8 cellular contexts compared by ENCODE assay signal in the genomic region with DNA sequence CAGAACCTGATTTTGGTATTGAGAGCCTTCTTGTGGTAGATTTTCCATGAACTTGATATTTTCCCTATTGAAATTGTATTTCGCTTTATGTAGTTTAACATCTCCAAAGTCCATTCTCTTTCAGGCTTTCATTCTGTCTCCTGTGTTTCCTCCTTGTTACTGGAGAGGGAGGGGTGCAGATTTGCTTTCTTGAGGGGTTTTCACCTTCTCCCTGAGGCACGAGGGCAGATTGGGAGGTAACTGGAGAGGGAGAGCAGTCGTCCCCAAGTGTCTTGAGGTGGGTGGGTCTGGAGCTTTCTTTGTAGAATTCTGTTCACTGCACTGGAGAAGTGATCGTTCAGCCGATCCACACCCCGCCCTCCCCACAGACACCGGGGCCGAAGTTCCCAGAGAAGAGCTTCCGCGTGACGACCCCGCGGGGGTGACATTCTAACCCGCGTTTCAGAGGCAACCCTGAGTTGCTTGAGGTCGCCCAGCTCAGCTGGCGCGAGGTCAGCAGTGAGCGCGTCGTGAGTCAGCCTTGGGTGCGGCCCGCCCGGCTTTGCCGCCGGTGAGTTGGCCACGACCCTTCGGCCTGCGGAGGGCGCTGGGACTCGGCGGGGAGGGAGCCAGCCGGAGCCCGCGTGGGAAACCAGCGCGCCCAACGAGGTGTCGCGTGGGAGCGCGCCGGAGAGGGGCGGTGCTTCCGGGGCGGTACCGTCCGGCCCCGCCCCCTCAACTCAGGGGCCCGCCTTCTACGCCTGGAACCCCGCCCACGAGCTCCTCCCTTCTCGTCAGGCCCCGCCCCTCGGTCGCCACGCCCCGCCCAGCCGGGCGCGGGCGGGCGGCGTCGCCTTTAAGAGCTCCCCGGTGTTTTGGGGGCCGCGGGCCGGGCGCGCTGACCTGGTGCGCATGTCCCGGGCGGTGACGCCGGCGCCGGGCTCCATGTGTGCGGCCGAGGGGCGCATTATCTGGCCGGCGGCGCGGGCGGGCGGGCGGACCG. TPM values are rescaled to one million over a fixed set of nuclear protein-coding genes. Genes with fewer than 3 reads are reported as not detected.
A peak's percentile ranks its signal among the peaks of the same experiment; 100 is the strongest.
DNase-seq lines count a peak whose midpoint lies in the region; ATAC-seq and TF ChIP-seq lines count a peak whose summit lies in the region.

GATAD2A (plus strand) TSS at position 797 of the 982 bp plus-strand sequence. CDS start 59,671 bp downstream, outside the sequence.

- H3K4me3 ChIP-seq in SJSA1 (peak within 1 kb of the TSS; percentile 73), neuronal stem cell (ENCODE audit: low read length in 2 of 2) (peak within 1 kb of the TSS; percentile 55 to 87), subcutaneous abdominal adipose tissue (ENCODE audit: low read depth in 1 of 5, low read length in 5 of 5) (peak within 1 kb of the TSS; percentile 76 to 86 (median 80))

- H3K36me3 ChIP-seq in ES-I3 (ENCODE audit: insufficient read depth, low read length): no peaks in the 10 kb centered on the region; the same call in 1 of the 2 replicates
- 0 out of 2 replicates have a peak, but pooled peaks cover 3% of the 10 kb centered on the region for H3K36me3 ChIP-seq in SJSA1
- H3K36me3 ChIP-seq in neuronal stem cell (replicated peaks in 1 of 2; ENCODE audit: control insufficient read depth in 2 of 2, insufficient read depth in 2 of 2, low read length in 2 of 2): peaks cover 0 to 16% of the 10 kb centered on the region in 2 donors
- H3K36me3 ChIP-seq in subcutaneous abdominal adipose tissue (ENCODE audit: control insufficient read depth in 5 of 5, insufficient read depth in 5 of 5, low read length in 5 of 5): no peaks in the 10 kb centered on the region

- no peak within 1 kb of the TSS for H2BK15ac ChIP-seq in neuronal stem cell (ENCODE audit: low read length)

- no peaks in the 10 kb centered on the region for H3K27me3 ChIP-seq in SJSA1 (replicated peaks)
- H3K27me3 ChIP-seq in foreskin keratinocyte: no peaks in the 10 kb centered on the region
- no peaks in the 10 kb centered on the region for H3K27me3 ChIP-seq in neuronal stem cell (ENCODE audit: control insufficient read depth in 3 of 3, insufficient read depth in 3 of 3, low read depth in 1 of 3, low read length in 3 of 3)
- peaks cover 0 to 4% (median 0%) of the 10 kb centered on the region in 5 donors for H3K27me3 ChIP-seq in subcutaneous abdominal adipose tissue (ENCODE audit: control insufficient read depth in 5 of 5, insufficient read depth in 4 of 5, low read length in 5 of 5)

- no peak within 1 kb of the TSS for H4K8ac ChIP-seq in neuronal stem cell (ENCODE audit: low read depth, low read length)

- peak within 1 kb of the TSS; percentile 68 for H2BK5ac ChIP-seq in neuronal stem cell (ENCODE audit: low read length)

- peak within 1 kb of the TSS; percentile 70 for H2AK5ac ChIP-seq in neuronal stem cell (ENCODE audit: low read depth, low read length)

- H4K91ac ChIP-seq in neuronal stem cell (ENCODE audit: low read depth, low read length, poor library complexity): no peak within 1 kb of the TSS

- H3K27ac ChIP-seq in SJSA1 (peak within 1 kb of the TSS; percentile 67), foreskin keratinocyte (peak within 1 kb of the TSS; percentile 61), neuronal stem cell (replicated peaks; ENCODE audit: low read length) (peak within 1 kb of the TSS; percentile 59), subcutaneous abdominal adipose tissue (ENCODE audit: low read depth, low read length) (peak within 1 kb of the TSS; percentile 96)

- H3K23ac ChIP-seq in neuronal stem cell (ENCODE audit: low read depth, low read length, poor library complexity): peak within 1 kb of the TSS; percentile 87

- DNase-seq in GOT3 (lab: John Stamatoyannopoulos, UW) (peak; percentile 78), SJSA1 (ENCODE audit: low read depth in 1 of 2, low spot score in 2 of 2) (peak; percentile 91 to 98), foreskin keratinocyte (peak; percentile 60 to 80), neuronal stem cell (ENCODE audit: low spot score) (peak; percentile 96)
- peak; percentile 81 to 92 (median 88) for DNase-seq in activated naive CD4-positive, alpha-beta T cell (lab: John Stamatoyannopoulos, UW)

- H2BK120ac ChIP-seq in neuronal stem cell (ENCODE audit: low read depth, low read length): no peak within 1 kb of the TSS

- peaks cover 34% of the 10 kb centered on the region for H3K4me1 ChIP-seq in ES-I3 (ENCODE audit: insufficient read depth, low read length)
- peaks cover 23% of the 10 kb centered on the region for H3K4me1 ChIP-seq in SJSA1 (replicated peaks)
- H3K4me1 ChIP-seq in foreskin keratinocyte: peaks cover 29% of the 10 kb centered on the region
- H3K4me1 ChIP-seq in neuronal stem cell (ENCODE audit: control insufficient read depth in 2 of 2, insufficient read depth in 1 of 2, low read depth in 1 of 2, low read length in 2 of 2): peaks cover 17 to 19% of the 10 kb centered on the region in 2 donors
- peaks cover 17 to 61% (median 43%) of the 10 kb centered on the region in 5 donors for H3K4me1 ChIP-seq in subcutaneous abdominal adipose tissue (ENCODE audit: control insufficient read depth in 5 of 5, insufficient read depth in 5 of 5, low read length in 5 of 5)

- WGBS in neuronal stem cell (ENCODE audit: extremely low coverage in 2 of 2, insufficient read length in 2 of 2, insufficient replicate concordance in 1 of 2), 2 donors: no CpG with 5 or more reads among the region's 90 CpGs

- H3K79me1 ChIP-seq in neuronal stem cell (ENCODE audit: low read depth, low read length): peaks cover 2% of the 10 kb centered on the region

- TF ChIP-seq CTCF in LNCAP (IDR thresholded peaks at IDR 0.05): peak; percentile 37; the same call in 1 of the 2 replicates
- TF ChIP-seq CTCF in foreskin keratinocyte (conservative IDR thresholded peaks at IDR 0.05): peak; percentile 62

- H2AFZ ChIP-seq in neuronal stem cell (ENCODE audit: low read length): peak within 1 kb of the TSS; percentile 92

- H3K9ac ChIP-seq in ES-I3 (ENCODE audit: low read depth, low read length) (peak within 1 kb of the TSS; percentile 56), neuronal stem cell (ENCODE audit: low read depth, low read length, poor library complexity) (peak within 1 kb of the TSS; percentile 88), subcutaneous abdominal adipose tissue (ENCODE audit: low read length in 5 of 5) (peak within 1 kb of the TSS; percentile 76 to 93 (median 85))

- peak within 1 kb of the TSS; percentile 89 for H3K4me2 ChIP-seq in neuronal stem cell (ENCODE audit: insufficient read depth, low read length, poor library complexity, severe bottlenecking)

- H2BK12ac ChIP-seq in neuronal stem cell (ENCODE audit: low read length): no peak within 1 kb of the TSS

- no peaks in the 10 kb centered on the region for H3K9me3 ChIP-seq in ES-I3 (ENCODE audit: control insufficient read depth, insufficient read depth, low read length)
- no peaks in the 10 kb centered on the region for H3K9me3 ChIP-seq in SJSA1 (replicated peaks)
- peaks cover 0 to 12% of the 10 kb centered on the region in 2 donors for H3K9me3 ChIP-seq in neuronal stem cell (replicated peaks in 1 of 2; ENCODE audit: control insufficient read depth in 2 of 2, insufficient read depth in 1 of 2, low read depth in 1 of 2, low read length in 2 of 2)
- H3K9me3 ChIP-seq in subcutaneous abdominal adipose tissue (ENCODE audit: control insufficient read depth in 5 of 5, low read length in 5 of 5): no peaks in the 10 kb centered on the region

- peak; percentile 78 for ATAC-seq in foreskin keratinocyte

- peak within 1 kb of the TSS; percentile 94 for H3K18ac ChIP-seq in neuronal stem cell (ENCODE audit: low read length)

- H3K14ac ChIP-seq in neuronal stem cell (ENCODE audit: low read length): peak within 1 kb of the TSS; percentile 78

- H3K4ac ChIP-seq in neuronal stem cell (ENCODE audit: low read length): no peak within 1 kb of the TSS

RNA-seq across cellular contexts. Expression of gene GATAD2A, which starts in this region (rescaled TPM):
- 41.5 and 45.9 TPM in 2 replicates for total RNA-seq in SJSA1 (2014; rRNA removed; shearing (Covaris generic))
- 67.7 and 80.2 TPM in 2 replicates for total RNA-seq in foreskin keratinocyte
- 23.9 and 25.9 TPM in 2 replicates for polyA plus RNA-seq in foreskin keratinocyte
- polyA plus RNA-seq in neuronal stem cell (2013, experiment 1 of 2): 59.3 TPM
- polyA plus RNA-seq in neuronal stem cell (2013, experiment 2 of 2): 61.3 TPM

Comparison
In these comparisons a context has a peak if more than half of its experiments do, and no peak if none do; other contexts are left out.
1. Peak in every context shown above with its lines: DNase-seq, ATAC-seq, H3K4me3 ChIP-seq and H3K27ac ChIP-seq.